Comparison of ENCODE assay signal across 1 cellular context in the genomic region with DNA sequence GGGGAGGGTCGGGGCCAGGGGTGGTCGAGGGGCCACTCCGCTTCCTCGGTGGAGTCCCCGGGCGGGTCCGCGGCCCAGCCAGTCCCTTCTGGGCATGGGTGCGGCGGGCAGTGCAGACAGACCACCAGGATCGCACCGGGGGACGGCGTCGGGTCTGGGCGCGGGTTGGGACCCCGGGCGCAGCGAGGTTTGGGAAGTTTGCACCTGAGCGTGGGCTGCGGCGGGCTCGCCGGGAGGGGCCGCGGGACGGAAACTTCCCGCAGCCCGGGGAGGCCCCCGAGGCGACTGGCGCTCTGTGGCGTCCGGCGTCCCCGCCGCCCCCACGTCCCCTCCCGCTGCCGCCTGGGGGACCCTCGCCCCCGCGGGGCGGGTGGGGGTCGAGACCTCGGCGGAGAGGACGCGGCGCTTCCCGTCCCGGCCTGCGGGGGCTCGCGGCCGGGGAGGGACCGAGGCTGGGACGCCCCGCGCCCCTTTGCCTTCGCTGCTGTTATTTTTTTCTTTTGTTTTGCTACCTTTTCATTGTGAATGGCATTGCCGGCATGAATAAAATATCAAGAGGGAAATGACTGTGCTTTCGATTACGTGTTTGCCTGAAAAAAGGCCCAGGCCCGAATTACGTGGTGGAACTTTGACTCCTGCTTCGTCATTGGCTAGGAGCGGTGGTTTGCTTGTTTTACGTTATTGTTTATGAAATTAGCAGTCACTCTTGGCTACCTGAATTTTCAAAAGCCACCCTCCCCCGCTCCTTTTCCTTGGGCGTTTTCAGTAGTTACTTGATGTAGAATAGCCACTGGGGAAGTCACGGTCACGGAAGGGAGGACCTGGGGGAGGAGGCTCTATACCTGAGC.
TF ChIP-seq lines count a peak whose summit lies in the region.

No MANE protein-coding gene starts in this region.

TF ChIP-seq in HepG2, 621 proteins besides CTCF, POLR2A, EP300 and RAD21 (continued from another document):
- TF ChIP-seq, protein P1, sequence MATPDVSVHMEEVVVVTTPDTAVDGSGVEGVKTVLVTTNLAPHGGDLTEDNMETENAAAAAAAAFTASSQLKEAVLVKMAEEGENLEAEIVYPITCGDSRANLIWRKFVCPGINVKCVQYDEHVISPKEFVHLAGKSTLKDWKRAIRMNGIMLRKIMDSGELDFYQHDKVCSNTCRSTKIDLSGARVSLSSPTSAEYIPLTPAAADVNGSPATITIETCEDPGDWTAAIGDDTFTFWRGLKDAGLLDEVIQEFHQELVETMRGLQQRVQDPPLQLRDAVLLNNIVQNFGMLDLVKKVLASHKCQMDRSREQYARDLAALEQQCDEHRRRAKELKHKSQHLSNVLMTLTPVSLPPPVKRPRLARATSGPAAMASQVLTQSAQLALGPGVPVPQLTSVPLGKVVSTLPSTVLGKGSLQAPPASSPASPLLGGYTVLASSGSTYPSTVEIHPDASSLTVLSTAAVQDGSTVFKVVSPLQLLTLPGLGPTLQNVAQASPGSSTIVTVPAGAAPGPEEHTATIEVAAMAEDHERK (CRISPR knock-in tag; IDR thresholded peaks at IDR 0.05; ENCODE audit: low read depth): no peak
- no peak for TF ChIP-seq ZNF572 (CRISPR knock-in tag; IDR thresholded peaks at IDR 0.05)
- TF ChIP-seq, protein P2, sequence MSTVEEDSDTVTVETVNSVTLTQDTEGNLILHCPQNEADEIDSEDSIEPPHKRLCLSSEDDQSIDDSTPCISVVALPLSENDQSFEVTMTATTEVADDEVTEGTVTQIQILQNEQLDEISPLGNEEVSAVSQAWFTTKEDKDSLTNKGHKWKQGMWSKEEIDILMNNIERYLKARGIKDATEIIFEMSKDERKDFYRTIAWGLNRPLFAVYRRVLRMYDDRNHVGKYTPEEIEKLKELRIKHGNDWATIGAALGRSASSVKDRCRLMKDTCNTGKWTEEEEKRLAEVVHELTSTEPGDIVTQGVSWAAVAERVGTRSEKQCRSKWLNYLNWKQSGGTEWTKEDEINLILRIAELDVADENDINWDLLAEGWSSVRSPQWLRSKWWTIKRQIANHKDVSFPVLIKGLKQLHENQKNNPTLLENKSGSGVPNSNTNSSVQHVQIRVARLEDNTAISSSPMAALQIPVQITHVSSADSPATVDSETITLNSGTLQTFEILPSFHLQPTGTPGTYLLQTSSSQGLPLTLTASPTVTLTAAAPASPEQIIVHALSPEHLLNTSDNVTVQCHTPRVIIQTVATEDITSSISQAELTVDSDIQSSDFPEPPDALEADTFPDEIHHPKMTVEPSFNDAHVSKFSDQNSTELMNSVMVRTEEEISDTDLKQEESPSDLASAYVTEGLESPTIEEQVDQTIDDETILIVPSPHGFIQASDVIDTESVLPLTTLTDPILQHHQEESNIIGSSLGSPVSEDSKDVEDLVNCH (CRISPR knock-in tag; IDR thresholded peaks at IDR 0.05): no peak
- TF ChIP-seq ISL2 (CRISPR knock-in tag; IDR thresholded peaks at IDR 0.05): no peak; the same call in 1 of the 2 replicates
- TF ChIP-seq, protein P3, sequence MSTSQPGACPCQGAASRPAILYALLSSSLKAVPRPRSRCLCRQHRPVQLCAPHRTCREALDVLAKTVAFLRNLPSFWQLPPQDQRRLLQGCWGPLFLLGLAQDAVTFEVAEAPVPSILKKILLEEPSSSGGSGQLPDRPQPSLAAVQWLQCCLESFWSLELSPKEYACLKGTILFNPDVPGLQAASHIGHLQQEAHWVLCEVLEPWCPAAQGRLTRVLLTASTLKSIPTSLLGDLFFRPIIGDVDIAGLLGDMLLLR (CRISPR knock-in tag; IDR thresholded peaks at IDR 0.05): peak; percentile 56
- no peak for TF ChIP-seq ZNF772 (CRISPR knock-in tag; IDR thresholded peaks at IDR 0.05)
